ENCODE assay signal across 10 cellular contexts in the genomic region with DNA sequence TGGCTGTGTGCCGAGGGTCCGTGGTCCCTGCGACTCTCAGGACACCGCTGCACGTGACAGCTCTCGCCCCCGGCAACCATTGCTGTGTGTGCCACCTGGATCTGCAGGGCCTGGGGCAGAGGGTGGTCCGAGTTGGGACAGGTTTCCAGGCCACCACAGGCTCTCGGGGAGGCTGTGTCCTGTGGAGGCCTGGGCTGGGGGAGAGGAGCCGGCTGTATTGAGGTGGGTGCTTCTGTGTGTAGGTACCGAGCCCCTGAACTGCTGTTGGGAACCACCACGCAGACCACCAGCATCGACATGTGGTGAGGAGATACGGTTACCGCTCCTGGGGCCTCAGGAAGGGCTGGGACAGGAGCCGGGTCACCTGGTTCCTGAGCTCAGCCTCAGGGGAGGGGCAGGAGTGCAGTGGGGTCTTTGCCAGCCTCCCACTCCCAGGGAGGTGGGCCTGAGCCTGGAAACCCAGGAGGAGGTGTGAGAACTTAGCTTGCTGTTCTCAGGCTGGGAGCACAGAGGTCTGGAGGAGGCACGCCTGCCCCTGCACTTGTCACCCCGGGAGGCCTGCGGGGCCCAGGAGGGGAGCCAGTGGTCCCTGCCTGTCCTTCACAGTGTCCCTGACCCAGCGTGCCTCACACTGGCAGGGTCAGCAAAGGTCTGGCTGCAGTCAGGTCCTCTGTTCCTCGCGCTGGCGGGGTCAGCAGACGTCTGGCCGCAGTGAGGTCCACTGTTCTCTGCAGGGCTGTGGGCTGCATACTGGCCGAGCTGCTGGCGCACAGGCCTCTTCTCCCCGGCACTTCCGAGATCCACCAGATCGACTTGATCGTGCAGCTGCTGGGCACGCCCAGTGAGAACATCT. TPM values are rescaled to one million over a fixed set of nuclear protein-coding genes. Genes with fewer than 3 reads are reported as not detected.
DNase-seq lines count a peak whose midpoint lies in the region; ATAC-seq lines count a peak whose summit lies in the region.
"Had no signal": no experiment of that assay in that cellular context is flagged by ENCODE, and none has a peak within 500 bp of the region (broad histone marks: within the 10 kb centered on the region; RNA-seq: fewer than 3 reads in every experiment).

No MANE protein-coding gene starts in this region.

- intact Hi-C loops in cardiac septum (cut with DNase I) (no loop called here), Right ventricle myocardium inferior (cut with DNase I) (no loop called here)

- no peak for ATAC-seq in Right ventricle myocardium inferior

- DNase-seq in cardiac septum (ENCODE audit: low spot score), result peak; percentile 69
- no peak for DNase-seq in Right ventricle myocardium inferior (ENCODE audit: missing footprints)
- DNase-seq in islet precursor cell, result peak; percentile 42
- DNase-seq in NCI-H1417 treated with DMSO at 0.1 percent for 48 hours (lab: John Stamatoyannopoulos, UW), result no peak
- DNase-seq in DMS 273 treated with DMSO at 0.1 percent for 48 hours (lab: John Stamatoyannopoulos, UW), result no peak
- no peak for DNase-seq in AG08395 (ENCODE audit: low spot score)
- DNase-seq: glutamatergic neuron, MG63, NCI-H187, NCI-H446 treated with DMSO at 0.1 percent for 48 hours had no signal

RNA-seq across cellular contexts. Expression of a gene that starts 7.3 kb away (rescaled TPM):
- total RNA-seq in cardiac septum (4.4 TPM), Right ventricle myocardium inferior (3.4 TPM)

RNA-seq across cellular contexts. Expression of a gene that starts 7.7 kb away (rescaled TPM):
- total RNA-seq in cardiac septum, result 32.9 TPM
- 21.9 TPM for total RNA-seq in Right ventricle myocardium inferior

RNA-seq across cellular contexts. Expression of a gene that starts 26.5 kb away (rescaled TPM):
- total RNA-seq in cardiac septum (19.7 TPM), Right ventricle myocardium inferior (11.1 TPM)

RNA-seq across cellular contexts. Expression of a gene that starts 27.2 kb away (rescaled TPM):
- total RNA-seq in cardiac septum (17.5 TPM), Right ventricle myocardium inferior (10.6 TPM)

RNA-seq across cellular contexts. Expression of a gene that starts 36.5 kb away (rescaled TPM):
- total RNA-seq in cardiac septum (4.3 TPM), Right ventricle myocardium inferior (1.6 TPM)

Comparison
In these comparisons a context has a peak if more than half of its experiments do, and no peak if none do; other contexts are left out.
1. DNase-seq: peak in cardiac septum (single experiment) and islet precursor cell (single experiment); none in Right ventricle myocardium inferior (single experiment), NCI-H1417 treated with DMSO at 0.1 percent for 48 hours (single experiment), DMS 273 treated with DMSO at 0.1 percent for 48 hours (single experiment) and AG08395 (single experiment).